In the genomic region with DNA sequence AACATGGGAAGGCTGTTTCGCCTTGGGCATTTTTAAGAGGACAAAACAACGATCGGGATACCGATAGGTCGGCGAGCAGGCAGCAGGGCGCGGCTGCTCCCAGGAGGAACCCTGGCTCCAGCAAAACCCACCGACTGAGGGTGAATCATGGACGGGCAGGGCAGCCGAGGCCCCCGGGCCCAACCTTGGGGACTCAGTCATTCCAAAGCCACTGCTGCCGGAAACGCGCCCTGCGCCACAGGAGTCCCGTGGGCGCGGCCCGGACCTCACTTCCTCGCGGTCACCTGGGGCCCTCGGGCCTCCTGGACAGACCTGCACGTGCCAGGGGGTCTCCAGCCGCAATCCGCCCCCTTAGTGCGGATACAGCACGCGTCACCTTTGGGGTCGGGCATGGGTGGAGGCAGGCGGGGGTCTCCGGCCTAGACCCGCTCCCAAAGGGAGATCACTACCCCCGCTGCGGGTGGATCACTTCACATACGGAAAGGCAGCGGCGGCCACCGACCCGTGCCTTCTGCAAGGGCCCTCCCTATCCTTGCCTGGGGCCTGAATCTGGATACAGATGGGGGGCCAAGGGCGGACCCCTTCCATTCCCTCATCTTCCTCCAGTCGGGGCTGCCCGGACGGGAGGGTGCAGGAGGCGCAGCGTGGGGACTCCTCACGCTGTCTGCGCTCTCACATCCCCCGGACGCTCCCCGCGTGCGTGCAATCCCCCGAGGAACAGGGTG, we compare ENCODE assay signal across 8 cellular contexts. TPM values are rescaled to one million over a fixed set of nuclear protein-coding genes. Genes with fewer than 3 reads are reported as not detected.
DNase-seq lines count a peak whose midpoint lies in the region; ATAC-seq, FAIRE-seq and TF ChIP-seq lines count a peak whose summit lies in the region.

No MANE protein-coding gene starts in this region.

- FAIRE-seq in bronchial epithelial cell (lab: Jason Lieb, UNC) = no peak

- DNase-seq in Daoy (ENCODE audit: low read depth) (peak; percentile 85), bronchial epithelial cell (ENCODE audit: low read depth) (peak; percentile 46), islet precursor cell (peak; percentile 84)
- DNase-seq in stimulated activated CD4-positive, alpha-beta T cell treated with anti-CD3 and anti-CD28 coated beads, Interleukin-12 subunit alpha, Interleukin-12 subunit beta, amount 100 ng/mL, for 24 hours (ENCODE audit: low read depth in 2 of 2) = peak; percentile 13 to 59

- no peak for TF ChIP-seq CTCF in VCaP (conservative IDR thresholded peaks at IDR 0.05)
- no peak for TF ChIP-seq CTCF in bronchial epithelial cell (IDR thresholded peaks at IDR 0.05; ENCODE audit: insufficient read depth, low read length, severe bottlenecking)

- peak overlapping the region; percentile 94 for H3K4me3 ChIP-seq in bronchial epithelial cell (ENCODE audit: low read depth, low read length)

- no peaks in the 10 kb centered on the region for H3K27me3 ChIP-seq in bronchial epithelial cell (ENCODE audit: control insufficient read depth, insufficient read depth, low read length)

- ATAC-seq in GM21619 (IDR thresholded peaks at IDR 0.05; ENCODE audit: unreplicated experiment) (peak; percentile 21), GM18870 (IDR thresholded peaks at IDR 0.05; ENCODE audit: unreplicated experiment) (no peak)

- TF ChIP-seq RAD21 in Ishikawa (IDR thresholded peaks at IDR 0.05; ENCODE audit: low read depth) = no peak

- no peaks in the 10 kb centered on the region for H3K36me3 ChIP-seq in bronchial epithelial cell (ENCODE audit: control insufficient read depth, insufficient read depth, low read length)

- peak overlapping the region; percentile 93 for H3K27ac ChIP-seq in VCaP

- no peak for TF ChIP-seq EP300 in Ishikawa (IDR thresholded peaks at IDR 0.05; ENCODE audit: borderline replicate concordance)

TF ChIP-seq in Ishikawa, 13 proteins besides CTCF, POLR2A, EP300 and RAD21:
- TF ChIP-seq ZBTB7A (IDR thresholded peaks at IDR 0.05; ENCODE audit: low read depth) = peak; percentile 45
- no peak for TF ChIP-seq TCF12 (IDR thresholded peaks at IDR 0.05; ENCODE audit: low read depth)
- TF ChIP-seq YY1 (IDR thresholded peaks at IDR 0.05; ENCODE audit: low read depth) = no peak
- TF ChIP-seq, protein P1, sequence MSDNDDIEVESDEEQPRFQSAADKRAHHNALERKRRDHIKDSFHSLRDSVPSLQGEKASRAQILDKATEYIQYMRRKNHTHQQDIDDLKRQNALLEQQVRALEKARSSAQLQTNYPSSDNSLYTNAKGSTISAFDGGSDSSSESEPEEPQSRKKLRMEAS (IDR thresholded peaks at IDR 0.05) = peak; percentile 74
- no peak for TF ChIP-seq EGR1 (IDR thresholded peaks at IDR 0.05)
- TF ChIP-seq, protein P2, sequence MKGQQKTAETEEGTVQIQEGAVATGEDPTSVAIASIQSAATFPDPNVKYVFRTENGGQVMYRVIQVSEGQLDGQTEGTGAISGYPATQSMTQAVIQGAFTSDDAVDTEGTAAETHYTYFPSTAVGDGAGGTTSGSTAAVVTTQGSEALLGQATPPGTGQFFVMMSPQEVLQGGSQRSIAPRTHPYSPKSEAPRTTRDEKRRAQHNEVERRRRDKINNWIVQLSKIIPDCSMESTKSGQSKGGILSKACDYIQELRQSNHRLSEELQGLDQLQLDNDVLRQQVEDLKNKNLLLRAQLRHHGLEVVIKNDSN (IDR thresholded peaks at IDR 0.05) = peak; percentile 53; the same call in 1 of the 2 replicates
- TF ChIP-seq FOXM1 (IDR thresholded peaks at IDR 0.05; ENCODE audit: borderline replicate concordance, low read depth) = no peak
- no peak for TF ChIP-seq TEAD4 (IDR thresholded peaks at IDR 0.05)
- no peak for TF ChIP-seq CEBPB (IDR thresholded peaks at IDR 0.05)
- TF ChIP-seq CREB1 (IDR thresholded peaks at IDR 0.05; ENCODE audit: low read depth) = no peak
- no peak for TF ChIP-seq NFIC (IDR thresholded peaks at IDR 0.05)

RNA-seq across cellular contexts. Expression of a gene that starts 0.7 kb away (rescaled TPM):
- total RNA-seq in Daoy (2014; rRNA removed; shearing (Covaris generic)) = 704 and 743 TPM in 2 replicates
- total RNA-seq in bronchial epithelial cell = 378 and 504 TPM in 2 replicates

RNA-seq across cellular contexts. Expression of a gene that starts 47.6 kb away (rescaled TPM):
- not detected in 2 replicates for total RNA-seq in Daoy (2014; rRNA removed; shearing (Covaris generic))
- under 0.01 TPM in 2 replicates for total RNA-seq in bronchial epithelial cell
